Comparison of ENCODE assay signal across 1 cellular context in the genomic region with DNA sequence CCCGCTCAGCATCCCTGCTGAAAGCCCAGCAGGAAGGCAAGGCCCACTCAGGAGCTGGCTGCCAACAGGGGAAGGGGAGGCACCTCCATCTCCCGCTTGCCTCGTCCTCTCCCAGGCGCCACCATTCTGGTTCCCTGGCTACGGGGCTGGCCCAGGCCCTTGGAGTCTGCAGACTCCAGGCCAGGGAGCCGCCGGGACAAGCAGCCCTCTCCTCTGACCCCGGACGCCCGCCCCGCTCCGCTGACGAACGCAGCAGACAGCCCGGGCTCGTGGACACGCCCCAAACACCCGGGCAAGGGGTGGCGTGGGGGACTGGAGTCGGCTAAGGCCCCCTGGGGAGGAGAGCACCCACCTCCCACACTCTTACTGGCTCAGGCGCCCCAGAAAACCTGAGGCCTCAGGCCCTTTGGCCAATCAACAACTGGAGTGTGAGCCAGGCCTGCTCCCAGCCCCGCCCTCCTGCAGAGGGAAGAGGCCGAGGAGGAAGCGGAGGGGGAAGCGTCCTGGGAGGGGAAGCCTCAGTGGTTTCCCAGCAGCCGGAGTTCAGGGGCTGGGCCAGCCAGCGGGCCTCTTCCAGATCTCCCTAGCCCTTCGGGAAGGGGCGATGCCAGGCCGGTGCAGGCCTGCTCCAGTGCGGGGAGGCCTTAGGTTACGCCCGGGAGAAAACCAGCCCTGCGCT.
TF ChIP-seq lines count a peak whose summit lies in the region.

No MANE protein-coding gene starts in this region.

TF ChIP-seq in GM12878, 131 proteins besides CTCF, POLR2A, EP300 and RAD21 (continued from another document):
- TF ChIP-seq, protein P1, sequence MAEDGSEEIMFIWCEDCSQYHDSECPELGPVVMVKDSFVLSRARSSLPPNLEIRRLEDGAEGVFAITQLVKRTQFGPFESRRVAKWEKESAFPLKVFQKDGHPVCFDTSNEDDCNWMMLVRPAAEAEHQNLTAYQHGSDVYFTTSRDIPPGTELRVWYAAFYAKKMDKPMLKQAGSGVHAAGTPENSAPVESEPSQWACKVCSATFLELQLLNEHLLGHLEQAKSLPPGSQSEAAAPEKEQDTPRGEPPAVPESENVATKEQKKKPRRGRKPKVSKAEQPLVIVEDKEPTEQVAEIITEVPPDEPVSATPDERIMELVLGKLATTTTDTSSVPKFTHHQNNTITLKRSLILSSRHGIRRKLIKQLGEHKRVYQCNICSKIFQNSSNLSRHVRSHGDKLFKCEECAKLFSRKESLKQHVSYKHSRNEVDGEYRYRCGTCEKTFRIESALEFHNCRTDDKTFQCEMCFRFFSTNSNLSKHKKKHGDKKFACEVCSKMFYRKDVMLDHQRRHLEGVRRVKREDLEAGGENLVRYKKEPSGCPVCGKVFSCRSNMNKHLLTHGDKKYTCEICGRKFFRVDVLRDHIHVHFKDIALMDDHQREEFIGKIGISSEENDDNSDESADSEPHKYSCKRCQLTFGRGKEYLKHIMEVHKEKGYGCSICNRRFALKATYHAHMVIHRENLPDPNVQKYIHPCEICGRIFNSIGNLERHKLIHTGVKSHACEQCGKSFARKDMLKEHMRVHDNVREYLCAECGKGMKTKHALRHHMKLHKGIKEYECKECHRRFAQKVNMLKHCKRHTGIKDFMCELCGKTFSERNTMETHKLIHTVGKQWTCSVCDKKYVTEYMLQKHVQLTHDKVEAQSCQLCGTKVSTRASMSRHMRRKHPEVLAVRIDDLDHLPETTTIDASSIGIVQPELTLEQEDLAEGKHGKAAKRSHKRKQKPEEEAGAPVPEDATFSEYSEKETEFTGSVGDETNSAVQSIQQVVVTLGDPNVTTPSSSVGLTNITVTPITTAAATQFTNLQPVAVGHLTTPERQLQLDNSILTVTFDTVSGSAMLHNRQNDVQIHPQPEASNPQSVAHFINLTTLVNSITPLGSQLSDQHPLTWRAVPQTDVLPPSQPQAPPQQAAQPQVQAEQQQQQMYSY (CRISPR knock-in tag; IDR thresholded peaks at IDR 0.05) = no peak
- peak; percentile 58 to 60; a peak in 3 of 4 replicates for TF ChIP-seq IKZF2 (IDR thresholded peaks at IDR 0.05)
- TF ChIP-seq RUNX3 (IDR thresholded peaks at IDR 0.05; ENCODE audit: low read length) = peak; percentile 36; the same call in 1 of the 2 replicates
- TF ChIP-seq, protein P2, sequence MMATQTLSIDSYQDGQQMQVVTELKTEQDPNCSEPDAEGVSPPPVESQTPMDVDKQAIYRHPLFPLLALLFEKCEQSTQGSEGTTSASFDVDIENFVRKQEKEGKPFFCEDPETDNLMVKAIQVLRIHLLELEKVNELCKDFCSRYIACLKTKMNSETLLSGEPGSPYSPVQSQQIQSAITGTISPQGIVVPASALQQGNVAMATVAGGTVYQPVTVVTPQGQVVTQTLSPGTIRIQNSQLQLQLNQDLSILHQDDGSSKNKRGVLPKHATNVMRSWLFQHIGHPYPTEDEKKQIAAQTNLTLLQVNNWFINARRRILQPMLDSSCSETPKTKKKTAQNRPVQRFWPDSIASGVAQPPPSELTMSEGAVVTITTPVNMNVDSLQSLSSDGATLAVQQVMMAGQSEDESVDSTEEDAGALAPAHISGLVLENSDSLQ (IDR thresholded peaks at IDR 0.05) = peak; percentile 72
- TF ChIP-seq, protein P3, sequence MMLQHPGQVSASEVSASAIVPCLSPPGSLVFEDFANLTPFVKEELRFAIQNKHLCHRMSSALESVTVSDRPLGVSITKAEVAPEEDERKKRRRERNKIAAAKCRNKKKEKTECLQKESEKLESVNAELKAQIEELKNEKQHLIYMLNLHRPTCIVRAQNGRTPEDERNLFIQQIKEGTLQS (IDR thresholded peaks at IDR 0.05; ENCODE audit: borderline replicate concordance, extremely low read depth, low read depth, low read length) = no peak
- peak; percentile 83 for TF ChIP-seq MEF2B (IDR thresholded peaks at IDR 0.05; ENCODE audit: partially characterized antibody, poor library complexity, severe bottlenecking)
- TF ChIP-seq, protein P4, sequence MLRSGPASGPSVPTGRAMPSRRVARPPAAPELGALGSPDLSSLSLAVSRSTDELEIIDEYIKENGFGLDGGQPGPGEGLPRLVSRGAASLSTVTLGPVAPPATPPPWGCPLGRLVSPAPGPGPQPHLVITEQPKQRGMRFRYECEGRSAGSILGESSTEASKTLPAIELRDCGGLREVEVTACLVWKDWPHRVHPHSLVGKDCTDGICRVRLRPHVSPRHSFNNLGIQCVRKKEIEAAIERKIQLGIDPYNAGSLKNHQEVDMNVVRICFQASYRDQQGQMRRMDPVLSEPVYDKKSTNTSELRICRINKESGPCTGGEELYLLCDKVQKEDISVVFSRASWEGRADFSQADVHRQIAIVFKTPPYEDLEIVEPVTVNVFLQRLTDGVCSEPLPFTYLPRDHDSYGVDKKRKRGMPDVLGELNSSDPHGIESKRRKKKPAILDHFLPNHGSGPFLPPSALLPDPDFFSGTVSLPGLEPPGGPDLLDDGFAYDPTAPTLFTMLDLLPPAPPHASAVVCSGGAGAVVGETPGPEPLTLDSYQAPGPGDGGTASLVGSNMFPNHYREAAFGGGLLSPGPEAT (IDR thresholded peaks at IDR 0.05; ENCODE audit: low read depth) = peak; percentile 64; the same call in 1 of the 2 replicates
- 0 out of 2 replicates have a peak, but pooled peaks have one; percentile 34 for TF ChIP-seq LARP7 (IDR thresholded peaks at IDR 0.05)
- peak; percentile 74; the same call in 1 of the 2 replicates for TF ChIP-seq BACH1 (IDR thresholded peaks at IDR 0.05; ENCODE audit: borderline replicate concordance)
- peak; percentile 29; the same call in 1 of the 2 replicates for TF ChIP-seq SPI1 (IDR thresholded peaks at IDR 0.05; ENCODE audit: borderline replicate concordance, insufficient read depth, low read depth, low read length)
- peak in 1 of 2 experiments; percentile 34; a peak in 1 of 4 replicates for TF ChIP-seq BHLHE40 (IDR thresholded peaks at IDR 0.05; ENCODE audit: borderline replicate concordance in 1 of 2, low read depth in 2 of 2, low read length in 1 of 2)
- TF ChIP-seq NR2F1 (conservative IDR thresholded peaks at IDR 0.05) = peak; percentile 51; the same call in 1 of the 2 replicates
- peak; percentile 83 for TF ChIP-seq IKZF1 (conservative IDR thresholded peaks at IDR 0.05)
- TF ChIP-seq, protein P5, sequence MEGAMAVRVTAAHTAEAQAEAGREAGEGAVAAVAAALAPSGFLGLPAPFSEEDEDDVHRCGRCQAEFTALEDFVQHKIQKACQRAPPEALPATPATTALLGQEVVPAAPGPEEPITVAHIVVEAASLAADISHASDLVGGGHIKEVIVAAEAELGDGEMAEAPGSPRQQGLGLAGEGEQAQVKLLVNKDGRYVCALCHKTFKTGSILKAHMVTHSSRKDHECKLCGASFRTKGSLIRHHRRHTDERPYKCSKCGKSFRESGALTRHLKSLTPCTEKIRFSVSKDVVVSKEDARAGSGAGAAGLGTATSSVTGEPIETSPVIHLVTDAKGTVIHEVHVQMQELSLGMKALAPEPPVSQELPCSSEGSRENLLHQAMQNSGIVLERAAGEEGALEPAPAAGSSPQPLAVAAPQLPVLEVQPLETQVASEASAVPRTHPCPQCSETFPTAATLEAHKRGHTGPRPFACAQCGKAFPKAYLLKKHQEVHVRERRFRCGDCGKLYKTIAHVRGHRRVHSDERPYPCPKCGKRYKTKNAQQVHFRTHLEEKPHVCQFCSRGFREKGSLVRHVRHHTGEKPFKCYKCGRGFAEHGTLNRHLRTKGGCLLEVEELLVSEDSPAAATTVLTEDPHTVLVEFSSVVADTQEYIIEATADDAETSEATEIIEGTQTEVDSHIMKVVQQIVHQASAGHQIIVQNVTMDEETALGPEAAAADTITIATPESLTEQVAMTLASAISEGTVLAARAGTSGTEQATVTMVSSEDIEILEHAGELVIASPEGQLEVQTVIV (IDR thresholded peaks at IDR 0.05; ENCODE audit: borderline replicate concordance, partially characterized antibody) = no peak
- TF ChIP-seq SIX5 (IDR thresholded peaks at IDR 0.05; ENCODE audit: low read depth, low read length, severe bottlenecking) = no peak
- 0 out of 2 replicates have a peak, but pooled peaks have one; percentile 30 for TF ChIP-seq CREB1 (IDR thresholded peaks at IDR 0.05; ENCODE audit: low read depth)
- TF ChIP-seq SMAD5 (IDR thresholded peaks at IDR 0.05; ENCODE audit: low read depth) = no peak
- 0 out of 2 replicates have a peak, but pooled peaks have one; percentile 18 for TF ChIP-seq CHD2 (IDR thresholded peaks at IDR 0.05; ENCODE audit: borderline replicate concordance, low read depth, low read length)
- TF ChIP-seq SP1 (IDR thresholded peaks at IDR 0.05; ENCODE audit: low read depth, low read length) = peak; percentile 76
